Comparison of ENCODE assay signal across 10 cellular contexts in genomic region chr1:40381268-40382109, GRCh38. TPM values are rescaled to one million over a fixed set of nuclear protein-coding genes. Genes with fewer than 3 reads are reported as not detected.
DNase-seq lines count a peak whose midpoint lies in the region; ATAC-seq, FAIRE-seq and TF ChIP-seq lines count a peak whose summit lies in the region.
"Had no signal": no experiment of that assay in that cellular context is flagged by ENCODE, and none has a peak within 500 bp of the region (broad histone marks: within the 10 kb centered on the region; RNA-seq: fewer than 3 reads in every experiment).

No MANE protein-coding gene starts in this region.

- peak overlapping the region; percentile 4; the same call in 1 of the 2 replicates for H3K4me3 ChIP-seq in Jurkat, Clone E6-1 (ENCODE audit: low read length)
- no peak overlapping the region for H3K4me3 ChIP-seq in astrocyte (ENCODE audit: insufficient read depth, low read depth, low read length)

- no peaks in the 10 kb centered on the region for H3K27me3 Mint-ChIP-seq in astrocyte (ENCODE audit: low read depth, unreplicated experiment)
- no peaks in the 10 kb centered on the region for H3K27me3 Mint-ChIP-seq in stimulated activated naive B cell treated with anti-CD40 and anti-IgM and Interleukin-4, amounts not matched to agents 10 μg/mL and 1 μg/mL and 100 μg/mL, for 72 hours

- H3K79me2 ChIP-seq in astrocyte (ENCODE audit: insufficient read depth, low read length), result peaks cover 82% of the 10 kb centered on the region

- FAIRE-seq in astrocyte (lab: Jason Lieb, UNC), result no peak

- H3K27ac Mint-ChIP-seq in astrocyte (ENCODE audit: unreplicated experiment), result peak overlapping the region; percentile 6
- peak overlapping the region; percentile 99 for H3K27ac Mint-ChIP-seq in stimulated activated naive B cell treated with anti-CD40 and anti-IgM and Interleukin-4, amounts not matched to agents 10 μg/mL and 1 μg/mL and 100 μg/mL, for 72 hours

- H3K9me3 ChIP-seq in astrocyte (ENCODE audit: insufficient read depth, low read depth, low read length), result no peaks in the 10 kb centered on the region
- H3K9me3 ChIP-seq: heart right ventricle had no signal

- H3K4me2 ChIP-seq in astrocyte (ENCODE audit: low read length), result no peak overlapping the region

- TF ChIP-seq CTCF in astrocyte (IDR thresholded peaks at IDR 0.05; ENCODE audit: insufficient read depth, low read depth, low read length), result no peak

- H3K27ac ChIP-seq in astrocyte (ENCODE audit: low read depth, low read length), result no peak overlapping the region

- H3K9ac ChIP-seq in astrocyte (ENCODE audit: low read length), result no peak overlapping the region

- H4K20me1 ChIP-seq in astrocyte (ENCODE audit: insufficient read depth, low read length), result peaks cover 46% of the 10 kb centered on the region

- H3K27me3 ChIP-seq in astrocyte (ENCODE audit: insufficient read depth, low read length), result no peaks in the 10 kb centered on the region
- H3K27me3 ChIP-seq: heart right ventricle had no signal

- H3K4me3 Mint-ChIP-seq in astrocyte (ENCODE audit: unreplicated experiment), result no peak overlapping the region
- peak overlapping the region; percentile 80 to 85 for H3K4me3 Mint-ChIP-seq in stimulated activated naive B cell treated with anti-CD40 and anti-IgM and Interleukin-4, amounts not matched to agents 10 μg/mL and 1 μg/mL and 100 μg/mL, for 72 hours

- ATAC-seq in stimulated activated naive B cell treated with anti-CD40 and anti-IgM and Interleukin-4, amounts not matched to agents 10 μg/mL and 1 μg/mL and 100 μg/mL, for 72 hours (replicated peaks), result peak; percentile 26 to 40
- ATAC-seq: heart right ventricle had no signal

- no peaks in the 10 kb centered on the region for H3K36me3 ChIP-seq in astrocyte (ENCODE audit: insufficient read depth, low read length)

- no peak overlapping the region for H2AFZ ChIP-seq in astrocyte (ENCODE audit: low read depth, low read length)

- H3K4me1 Mint-ChIP-seq in astrocyte (ENCODE audit: low read depth, unreplicated experiment), result peaks cover 39% of the 10 kb centered on the region
- peaks cover 51 to 85% of the 10 kb centered on the region in 2 donors for H3K4me1 Mint-ChIP-seq in stimulated activated naive B cell treated with anti-CD40 and anti-IgM and Interleukin-4, amounts not matched to agents 10 μg/mL and 1 μg/mL and 100 μg/mL, for 72 hours

- H3K9me3 Mint-ChIP-seq in astrocyte (ENCODE audit: unreplicated experiment), result no peaks in the 10 kb centered on the region
- no peaks in the 10 kb centered on the region for H3K9me3 Mint-ChIP-seq in stimulated activated naive B cell treated with anti-CD40 and anti-IgM and Interleukin-4, amounts not matched to agents 10 μg/mL and 1 μg/mL and 100 μg/mL, for 72 hours

- H3K4me1 ChIP-seq in astrocyte (ENCODE audit: insufficient read depth, low read length), result peaks cover 10% of the 10 kb centered on the region

- DNase-seq in NOMO-1 treated with DMSO at 0.1 percent for 48 hours (lab: John Stamatoyannopoulos, UW; ENCODE audit: unreplicated experiment), result peak; percentile 58
- no peak for DNase-seq in NOMO-1 treated with dmso at 0.1 percent for 144 hours (lab: John Stamatoyannopoulos, UW; ENCODE audit: unreplicated experiment)
- peak; percentile 63 for DNase-seq in Jurkat, Clone E6-1 (ENCODE audit: low read depth, low spot score)
- DNase-seq in astrocyte (ENCODE audit: low read depth), result no peak
- no peak for DNase-seq in stimulated activated naive B cell treated with anti-CD40 and anti-IgM and Interleukin-4, amounts not matched to agents 10 μg/mL and 1 μg/mL and 100 μg/mL, for 72 hours
- no peak for DNase-seq in NCI-H2081 (lab: John Stamatoyannopoulos, UW)
- no peak for DNase-seq in NCI-H69 (lab: John Stamatoyannopoulos, UW)
- no peak for DNase-seq in NCI-H1694 (lab: John Stamatoyannopoulos, UW)
- DNase-seq: heart right ventricle, NCI-H524 treated with DMSO at 0.1 percent for 48 hours had no signal

- H3K36me3 Mint-ChIP-seq in astrocyte (ENCODE audit: low read depth, unreplicated experiment), result peaks cover 2% of the 10 kb centered on the region
- H3K36me3 Mint-ChIP-seq in stimulated activated naive B cell treated with anti-CD40 and anti-IgM and Interleukin-4, amounts not matched to agents 10 μg/mL and 1 μg/mL and 100 μg/mL, for 72 hours, result peaks cover 42 to 60% of the 10 kb centered on the region in 2 donors

RNA-seq across cellular contexts. Expression of gene SMAP2, which starts 8.0 kb away (rescaled TPM):
- 33.8 TPM for polyA plus RNA-seq in Jurkat, Clone E6-1 (2012; ENCODE audit: insufficient read depth, insufficient read length)
- total RNA-seq in astrocyte, result 16.8 and 18.3 TPM in 2 replicates

Comparison
In these comparisons a context has a peak if more than half of its experiments do, and no peak if none do; other contexts are left out.
1. DNase-seq: peak in NOMO-1 treated with DMSO at 0.1 percent for 48 hours (single experiment) and Jurkat, Clone E6-1 (single experiment); none in NOMO-1 treated with dmso at 0.1 percent for 144 hours (single experiment), astrocyte (single experiment), stimulated activated naive B cell treated with anti-CD40 and anti-IgM and Interleukin-4, amounts not matched to agents 10 μg/mL and 1 μg/mL and 100 μg/mL, for 72 hours (single experiment), NCI-H2081 (0 of 2), NCI-H69 (single experiment) and NCI-H1694 (single experiment).